In genomic region chrX:31547816-31548215, GRCh38 we compare ENCODE assay signal across 30 cellular contexts.
"Had no signal": no experiment of that assay in that cellular context is flagged by ENCODE, and none has a peak within 500 bp of the region (broad histone marks: within the 10 kb centered on the region; RNA-seq: fewer than 3 reads in every experiment).

No MANE protein-coding gene starts in this region.

- DNase-seq: activated CD4-positive, alpha-beta memory T cell treated with anti-CD3 and anti-CD28 coated beads, Interleukin-2, amount 10 ng/mL, durations not matched to agents 7 days and 5 days; activated CD4-positive, alpha-beta T cell treated with anti-CD3 and anti-CD28 coated beads for 1 hour; activated CD4-positive, alpha-beta T cell treated with anti-CD3 and anti-CD28 coated beads for 4 hours; activated CD4-positive, alpha-beta T cell treated with anti-CD3 and anti-CD28 coated beads, Interleukin-2, amount 10 ng/mL, durations not matched to agents 7 days and 5 days; activated CD4-positive, alpha-beta T cell treated with anti-CD3 and anti-CD28 coated beads, Interleukin-2, amount 50 U/mL, for 4 hours; activated CD8-positive, alpha-beta memory T cell treated with anti-CD3 and anti-CD28 coated beads, Interleukin-2, amount 50 U/mL, for 48 hours; activated gamma-delta T cell; activated naive CD4-positive, alpha-beta T cell; activated naive CD4-positive, alpha-beta T cell treated with anti-CD3 and anti-CD28 coated beads, Interleukin-2, amount 10 ng/mL, durations not matched to agents 7 days and 5 days; activated naive CD8-positive, alpha-beta T cell treated with anti-CD3 and anti-CD28 coated beads, Interleukin-2, amount 10 ng/mL, durations not matched to agents 7 days and 5 days; activated T-cell treated with anti-CD3 and anti-CD28 coated beads for 4 hours; activated T-cell treated with anti-CD3 and anti-CD28 coated beads, Interleukin-2, amount 50 U/mL, for 24 hours; activated T-cell treated with anti-CD3 and anti-CD28 coated beads, Interleukin-2, amount 50 U/mL, for 72 hours; amniotic stem cell; anterior cingulate cortex; body of pancreas; caudate nucleus; cortex of kidney; dermis blood vessel endothelial cell; effector CD4-positive, alpha-beta T cell; effector memory CD8-positive, alpha-beta T cell; erythroblast; foreskin fibroblast; head of caudate nucleus; T-helper 2 cell had no signal

- H3K36me3 ChIP-seq: esophagus muscularis mucosa had no signal

- H3K4me1 ChIP-seq: body of pancreas, esophagus muscularis mucosa had no signal

- H3K4me3 ChIP-seq: body of pancreas, esophagus muscularis mucosa had no signal

- H3K9me3 ChIP-seq: body of pancreas, esophagus muscularis mucosa had no signal

- FAIRE-seq: colon, frontal cortex, TTC549 had no signal

- H3K27me3 ChIP-seq: body of pancreas, esophagus muscularis mucosa had no signal

- H3K27ac ChIP-seq: body of pancreas, esophagus muscularis mucosa, VCaP had no signal
